Comparison of ENCODE assay signal across 18 cellular contexts in the genomic region with DNA sequence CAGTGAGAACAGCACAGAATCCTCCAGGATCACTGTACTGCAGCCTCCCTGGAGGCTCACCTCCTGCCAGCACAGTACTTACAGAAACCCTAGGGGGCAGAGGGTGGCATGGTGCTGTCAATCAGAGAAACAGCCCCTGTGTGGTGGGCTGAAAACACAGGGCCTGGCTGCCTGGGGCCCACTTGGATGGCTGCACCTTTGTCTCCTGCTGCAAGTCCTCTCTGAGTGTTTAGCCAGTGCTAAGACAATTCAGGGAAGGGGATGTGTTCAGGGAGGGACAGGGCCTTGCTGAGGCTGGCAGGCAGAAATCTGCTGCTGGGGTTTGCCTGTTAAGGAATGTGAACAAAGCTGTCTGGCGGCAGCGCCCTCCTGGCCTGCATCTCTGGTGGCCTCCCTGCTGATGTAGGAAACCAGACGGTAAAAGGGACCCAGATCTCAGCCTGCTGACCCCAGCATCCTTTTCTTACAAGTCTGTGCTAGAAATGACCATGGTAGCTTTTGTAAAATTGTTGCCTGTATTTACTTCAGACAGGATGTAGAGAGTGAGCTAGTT. TPM values are rescaled to one million over a fixed set of nuclear protein-coding genes. Genes with fewer than 3 reads are reported as not detected.
A peak's percentile ranks its signal among the peaks of the same experiment; 100 is the strongest.
DNase-seq lines count a peak whose midpoint lies in the region; ATAC-seq, FAIRE-seq and TF ChIP-seq lines count a peak whose summit lies in the region.
"Had no signal": no experiment of that assay in that cellular context is flagged by ENCODE, and none has a peak within 500 bp of the region (broad histone marks: within the 10 kb centered on the region; RNA-seq: fewer than 3 reads in every experiment).

No MANE protein-coding gene starts in this region.

- DNase-seq in activated CD4-positive, alpha-beta T cell treated with anti-CD3 and anti-CD28 coated beads, Interleukin-2, amount 10 ng/mL, durations not matched to agents 7 days and 5 days: no peak
- DNase-seq in activated CD4-positive, alpha-beta T cell treated with anti-CD3 and anti-CD28 coated beads for 4 hours: no peak
- DNase-seq in glutamatergic neuron (no peak), RCC 7860 (ENCODE audit: low spot score) (no peak), midbrain (lab: John Stamatoyannopoulos, UW) (no peak), GDM1 (lab: John Stamatoyannopoulos, UW) (no peak)
- no peak for DNase-seq in stimulated activated effector memory CD8-positive, alpha-beta T cell treated with anti-CD3 and anti-CD28 coated beads, Interleukin-12 subunit alpha, Interleukin-12 subunit beta, amount 100 ng/mL, for 72 hours (ENCODE audit: low spot score in 2 of 2)
- DNase-seq: 8988T; activated CD4-positive, alpha-beta memory T cell treated with anti-CD3 and anti-CD28 coated beads for 36 hours; COR-L47; NCI-H1048; NCI-H510A treated with DMSO at 0.1 percent for 48 hours; small intestine; T-helper 2 cell; upper lobe of left lung had no signal

- peak overlapping the region; percentile 66 for H3K27ac Mint-ChIP-seq in activated CD4-positive, alpha-beta T cell treated with anti-CD3 and anti-CD28 coated beads, Interleukin-2, amount 10 ng/mL, durations not matched to agents 7 days and 5 days
- H3K27ac Mint-ChIP-seq in glutamatergic neuron (ENCODE audit: unreplicated experiment): peak overlapping the region; percentile 96
- H3K27ac Mint-ChIP-seq in stimulated activated effector memory CD8-positive, alpha-beta T cell treated with anti-CD3 and anti-CD28 coated beads, Interleukin-12 subunit alpha, Interleukin-12 subunit beta, amount 100 ng/mL, for 72 hours: peak overlapping the region; percentile 60
- H3K27ac Mint-ChIP-seq: activated naive CD8-positive, alpha-beta T cell had no signal

- POLR2A ChIA-PET in activated CD4-positive, alpha-beta T cell treated with anti-CD3 and anti-CD28 coated beads, Interleukin-2, amount 10 ng/mL, durations not matched to agents 7 days and 5 days (lab: Charles Lee): no interaction called here

- H3K4me3 Mint-ChIP-seq in activated CD4-positive, alpha-beta T cell treated with anti-CD3 and anti-CD28 coated beads, Interleukin-2, amount 10 ng/mL, durations not matched to agents 7 days and 5 days: no peak overlapping the region
- peak overlapping the region; percentile 74 for H3K4me3 Mint-ChIP-seq in glutamatergic neuron (ENCODE audit: unreplicated experiment)
- H3K4me3 Mint-ChIP-seq in stimulated activated effector memory CD8-positive, alpha-beta T cell treated with anti-CD3 and anti-CD28 coated beads, Interleukin-12 subunit alpha, Interleukin-12 subunit beta, amount 100 ng/mL, for 72 hours: no peak overlapping the region
- H3K4me3 Mint-ChIP-seq: activated CD4-positive, alpha-beta memory T cell treated with anti-CD3 and anti-CD28 coated beads for 36 hours; activated naive CD8-positive, alpha-beta T cell; nephron had no signal

- peaks cover 56% of the 10 kb centered on the region for H3K36me3 Mint-ChIP-seq in activated CD4-positive, alpha-beta T cell treated with anti-CD3 and anti-CD28 coated beads, Interleukin-2, amount 10 ng/mL, durations not matched to agents 7 days and 5 days (ENCODE audit: low read depth)
- no peaks in the 10 kb centered on the region for H3K36me3 Mint-ChIP-seq in glutamatergic neuron (ENCODE audit: unreplicated experiment)
- H3K36me3 Mint-ChIP-seq in stimulated activated effector memory CD8-positive, alpha-beta T cell treated with anti-CD3 and anti-CD28 coated beads, Interleukin-12 subunit alpha, Interleukin-12 subunit beta, amount 100 ng/mL, for 72 hours: peaks cover 97% of the 10 kb centered on the region

- ATAC-seq in stimulated activated effector memory CD8-positive, alpha-beta T cell treated with anti-CD3 and anti-CD28 coated beads, Interleukin-12 subunit alpha, Interleukin-12 subunit beta, amount 100 ng/mL, for 72 hours: no peak

- peak overlapping the region; percentile 14 for H3K27ac ChIP-seq in angular gyrus (ENCODE audit: low read depth, low read length)

- peaks cover 28% of the 10 kb centered on the region for H3K4me1 Mint-ChIP-seq in activated CD4-positive, alpha-beta T cell treated with anti-CD3 and anti-CD28 coated beads, Interleukin-2, amount 10 ng/mL, durations not matched to agents 7 days and 5 days
- peaks cover 61% of the 10 kb centered on the region for H3K4me1 Mint-ChIP-seq in glutamatergic neuron (ENCODE audit: low read depth, unreplicated experiment)
- H3K4me1 Mint-ChIP-seq in stimulated activated effector memory CD8-positive, alpha-beta T cell treated with anti-CD3 and anti-CD28 coated beads, Interleukin-12 subunit alpha, Interleukin-12 subunit beta, amount 100 ng/mL, for 72 hours: peaks cover 32% of the 10 kb centered on the region

- CTCF ChIA-PET in activated CD4-positive, alpha-beta T cell treated with anti-CD3 and anti-CD28 coated beads, Interleukin-2, amount 10 ng/mL, durations not matched to agents 7 days and 5 days (lab: Charles Lee): interaction anchor here (0.6 to 1.9 kb wide), 5 partner anchors 11 to 48 kb away, joined by 3 to 6 read pairs (median 4); no protein-coding TSS in a partner anchor

- no peak for TF ChIP-seq CTCF in glutamatergic neuron (IDR thresholded peaks at IDR 0.05; ENCODE audit: partially characterized antibody, unreplicated experiment)

- H3K27me3 Mint-ChIP-seq in activated CD4-positive, alpha-beta T cell treated with anti-CD3 and anti-CD28 coated beads, Interleukin-2, amount 10 ng/mL, durations not matched to agents 7 days and 5 days: no peaks in the 10 kb centered on the region
- peaks cover 9% of the 10 kb centered on the region for H3K27me3 Mint-ChIP-seq in glutamatergic neuron (ENCODE audit: unreplicated experiment)
- H3K27me3 Mint-ChIP-seq: activated CD4-positive, alpha-beta memory T cell treated with anti-CD3 and anti-CD28 coated beads for 36 hours; activated naive CD8-positive, alpha-beta T cell had no signal

- no peaks in the 10 kb centered on the region for H3K9me3 Mint-ChIP-seq in activated CD4-positive, alpha-beta T cell treated with anti-CD3 and anti-CD28 coated beads, Interleukin-2, amount 10 ng/mL, durations not matched to agents 7 days and 5 days
- peaks cover 18% of the 10 kb centered on the region for H3K9me3 Mint-ChIP-seq in glutamatergic neuron (ENCODE audit: unreplicated experiment)
- no peaks in the 10 kb centered on the region for H3K9me3 Mint-ChIP-seq in stimulated activated effector memory CD8-positive, alpha-beta T cell treated with anti-CD3 and anti-CD28 coated beads, Interleukin-12 subunit alpha, Interleukin-12 subunit beta, amount 100 ng/mL, for 72 hours
- H3K9me3 Mint-ChIP-seq: activated CD4-positive, alpha-beta memory T cell treated with anti-CD3 and anti-CD28 coated beads for 36 hours; nephron had no signal

- FAIRE-seq in RCC 7860 (lab: Jason Lieb, UNC): no peak
- FAIRE-seq: small intestine had no signal

RNA-seq across cellular contexts. Expression of a gene that starts 39.5 kb away (rescaled TPM):
- 100 to 1,000 TPM; 281 to 303 TPM for total RNA-seq in activated CD4-positive, alpha-beta T cell treated with anti-CD3 and anti-CD28 coated beads, Interleukin-2, amount 10 ng/mL, durations not matched to agents 7 days and 5 days
- total RNA-seq in glutamatergic neuron (ENCODE audit: unreplicated experiment): 489 TPM
